8 cellular contexts compared by ENCODE assay signal in genomic region chr6:10692965-10693538, GRCh38. TPM values are rescaled to one million over a fixed set of nuclear protein-coding genes. Genes with fewer than 3 reads are reported as not detected.
A peak's percentile ranks its signal among the peaks of the same experiment; 100 is the strongest.
DNase-seq lines count a peak whose midpoint lies in the region; ATAC-seq and TF ChIP-seq lines count a peak whose summit lies in the region.

No MANE protein-coding gene starts in this region.

- 83 to 89% methylated on average over 8 of the region's 8 CpGs for WGBS in lower leg skin, 2 donors

- H3K9me3 Mint-ChIP-seq in naive B cell = peaks cover 0 to 4% (median 0%) of the 10 kb centered on the region in 7 donors

- H2AFZ ChIP-seq in KMS-11 (ENCODE audit: low read depth) = no peak overlapping the region

- peak overlapping the region in 8 of 11 experiments; percentile 88 to 97 (median 93); a peak in 11 of 22 replicates for H3K27ac ChIP-seq in BLaER1 treated with 17β-estradiol and CSF1 and Interleukin-3, amounts not matched to agents 10 nM and 100 nM
- H3K27ac ChIP-seq in KMS-11 (no peak overlapping the region), colonic mucosa (no peak overlapping the region)

- H3K36me3 Mint-ChIP-seq in naive B cell = no peaks in the 10 kb centered on the region

- H3K79me2 ChIP-seq in KMS-11 (ENCODE audit: insufficient read depth, low read depth) = peaks cover 39% of the 10 kb centered on the region

- intact Hi-C loops in colonic mucosa (cut with DNase I) = loop anchor here (5.0 to 10.0 kb wide), 2 partner anchors 52 to 181 kb away; partner anchors contain the start of gene TMEM14B
- intact Hi-C loops in lower leg skin (cut with DNase I; ENCODE audit: low total_unique reads) = no loop called here
- intact Hi-C loops in head of caudate nucleus (cut with DNase I) = no loop called here

- peaks cover 0 to 12% (median 6%) of the 10 kb centered on the region in 11 experiments; a peak in 9 of 22 replicates for H3K9me3 ChIP-seq in BLaER1 treated with 17β-estradiol and CSF1 and Interleukin-3, amounts not matched to agents 10 nM and 100 nM (replicated peaks in 1 of 11)
- no peaks in the 10 kb centered on the region for H3K9me3 ChIP-seq in colonic mucosa

- ATAC-seq in naive B cell (ENCODE audit: low read depth in 2 of 2) = no peak

- H3K27me3 Mint-ChIP-seq in naive B cell = no peaks in the 10 kb centered on the region

- H3K4me3 Mint-ChIP-seq in naive B cell = peak overlapping the region; percentile 76 to 98 (median 97)

- H3K4me1 ChIP-seq in BLaER1 treated with 17β-estradiol and CSF1 and Interleukin-3, amounts not matched to agents 10 nM and 100 nM = peaks cover 24 to 42% (median 28%) of the 10 kb centered on the region in 10 experiments
- peaks cover 24% of the 10 kb centered on the region for H3K4me1 ChIP-seq in KMS-11 (ENCODE audit: low read depth, poor library complexity, severe bottlenecking)
- peaks cover 3% of the 10 kb centered on the region for H3K4me1 ChIP-seq in colonic mucosa

- peaks cover 10 to 23% (median 16%) of the 10 kb centered on the region in 11 experiments for H3K36me3 ChIP-seq in BLaER1 treated with 17β-estradiol and CSF1 and Interleukin-3, amounts not matched to agents 10 nM and 100 nM
- H3K36me3 ChIP-seq in KMS-11 (ENCODE audit: insufficient read depth) = 0 out of 2 replicates have a peak, but pooled peaks cover 3% of the 10 kb centered on the region
- H3K36me3 ChIP-seq in colonic mucosa = no peaks in the 10 kb centered on the region

- H3K4me2 ChIP-seq in BLaER1 treated with 17β-estradiol and CSF1 and Interleukin-3, amounts not matched to agents 10 nM and 100 nM = peak overlapping the region; percentile 80 to 97 (median 91)
- peak overlapping the region; percentile 84 for H3K4me2 ChIP-seq in KMS-11

- H4K20me1 ChIP-seq in BLaER1 treated with 17β-estradiol and CSF1 and Interleukin-3, amounts not matched to agents 10 nM and 100 nM = peaks cover 0 to 22% (median 5%) of the 10 kb centered on the region in 11 experiments; a peak in 6 of 22 replicates
- no peaks in the 10 kb centered on the region for H4K20me1 ChIP-seq in KMS-11 (ENCODE audit: insufficient read depth)

- TF ChIP-seq CTCF in KMS-11 (conservative IDR thresholded peaks at IDR 0.05; ENCODE audit: low read depth, low read length) (no peak), colonic mucosa (IDR thresholded peaks at IDR 0.05) (no peak), lower leg skin (IDR thresholded peaks at IDR 0.05) (no peak)

- TF ChIP-seq POLR2A in lower leg skin (IDR thresholded peaks at IDR 0.05) = no peak

- H3K27ac Mint-ChIP-seq in naive B cell = peak overlapping the region in 5 of 6 donors; percentile 67 to 100 (median 100)

- DNase-seq in colonic mucosa (no peak), naive B cell (no peak), lower leg skin (ENCODE audit: low spot score in 2 of 2) (no peak), 8988T (no peak), head of caudate nucleus (no peak)
- no peak for DNase-seq in central memory CD4-positive, alpha-beta T cell

- peaks cover 20 to 43% (median 24%) of the 10 kb centered on the region in 3 donors for H3K4me1 Mint-ChIP-seq in naive B cell

- H3K4me3 ChIP-seq in BLaER1 treated with 17β-estradiol and CSF1 and Interleukin-3, amounts not matched to agents 10 nM and 100 nM = peak overlapping the region; percentile 78 to 90 (median 84)
- H3K4me3 ChIP-seq in KMS-11 (IDR thresholded peaks at IDR 0.05; ENCODE audit: insufficient read depth, low read depth, low read length) = no peak overlapping the region
- peak overlapping the region; percentile 56 for H3K4me3 ChIP-seq in colonic mucosa
- no peak overlapping the region for H3K4me3 ChIP-seq in lower leg skin (ENCODE audit: low read depth, poor library complexity, severe bottlenecking)

- no peaks in the 10 kb centered on the region for H3K27me3 ChIP-seq in BLaER1 treated with 17β-estradiol and CSF1 and Interleukin-3, amounts not matched to agents 10 nM and 100 nM
- H3K27me3 ChIP-seq in KMS-11 (ENCODE audit: insufficient read depth, low read depth) = no peaks in the 10 kb centered on the region
- H3K27me3 ChIP-seq in colonic mucosa = no peaks in the 10 kb centered on the region

- peak overlapping the region; percentile 85 to 96 (median 94); a peak in 18 of 22 replicates for H3K9ac ChIP-seq in BLaER1 treated with 17β-estradiol and CSF1 and Interleukin-3, amounts not matched to agents 10 nM and 100 nM
- H3K9ac ChIP-seq in KMS-11 = no peak overlapping the region
- H3K9ac ChIP-seq in colonic mucosa (ENCODE audit: low read depth in 2 of 2, low read length in 2 of 2) = peak overlapping the region in 1 of 2 donors; percentile 99

RNA-seq across cellular contexts. Expression of gene C6orf52, which starts 1.4 kb away (rescaled TPM):
- total RNA-seq in colonic mucosa = under 1 TPM; 0.69 to 0.99 TPM
- 1 to 10 TPM in 2 of 6 donors, under 1 TPM in 1, not detected in 3; 0.96 to 1.6 (median 1.1) TPM for polyA plus RNA-seq in naive B cell (ENCODE audit: low read depth in 6 of 6)
- not detected for total RNA-seq in lower leg skin

RNA-seq across cellular contexts. Expression of gene PAK1IP1, which starts 1.7 kb away (rescaled TPM):
- 10 to 100 TPM in 1 of 2 donors, 1 to 10 TPM in 1; 6.6 to 16.3 TPM for total RNA-seq in colonic mucosa
- polyA plus RNA-seq in naive B cell (ENCODE audit: low read depth in 6 of 6) = 10 to 100 TPM; 10.5 to 16.2 (median 12.7) TPM
- 10 to 100 TPM in 1 of 4 donors, 1 to 10 TPM in 3; 5.5 to 13.2 (median 8.0) TPM for total RNA-seq in lower leg skin

RNA-seq across cellular contexts. Expression of gene TMEM14C, which starts 29.8 kb away (rescaled TPM):
- 10 to 100 TPM; 63.4 to 86.8 TPM for total RNA-seq in colonic mucosa
- 100 to 1,000 TPM in 3 of 6 donors, 10 to 100 TPM in 3; 75.6 to 149 (median 94.7) TPM for polyA plus RNA-seq in naive B cell (ENCODE audit: low read depth in 6 of 6)
- total RNA-seq in lower leg skin = 10 to 100 TPM; 69.5 to 99.6 (median 85.0) TPM

RNA-seq across cellular contexts. Expression of gene TMEM14B, which starts 54.6 kb away (rescaled TPM):
- total RNA-seq in colonic mucosa (10 to 100 TPM; 58.7 to 73.3 TPM), lower leg skin (10 to 100 TPM; 34.9 to 56.7 (median 48.1) TPM)
- 100 to 1,000 TPM; 165 to 210 (median 186) TPM for polyA plus RNA-seq in naive B cell (ENCODE audit: low read depth in 6 of 6)

Comparison
In these comparisons a context has a peak if more than half of its experiments do, and no peak if none do; other contexts are left out.
1. H3K27ac ChIP-seq: peak in BLaER1 treated with 17β-estradiol and CSF1 and Interleukin-3, amounts not matched to agents 10 nM and 100 nM (8 of 11); none in KMS-11 (single experiment) and colonic mucosa (single experiment).
2. H3K4me3 ChIP-seq: peak in BLaER1 treated with 17β-estradiol and CSF1 and Interleukin-3, amounts not matched to agents 10 nM and 100 nM (10 of 10) and colonic mucosa (single experiment); none in KMS-11 (single experiment) and lower leg skin (single experiment).